18 cellular contexts compared by ENCODE assay signal in the genomic region with DNA sequence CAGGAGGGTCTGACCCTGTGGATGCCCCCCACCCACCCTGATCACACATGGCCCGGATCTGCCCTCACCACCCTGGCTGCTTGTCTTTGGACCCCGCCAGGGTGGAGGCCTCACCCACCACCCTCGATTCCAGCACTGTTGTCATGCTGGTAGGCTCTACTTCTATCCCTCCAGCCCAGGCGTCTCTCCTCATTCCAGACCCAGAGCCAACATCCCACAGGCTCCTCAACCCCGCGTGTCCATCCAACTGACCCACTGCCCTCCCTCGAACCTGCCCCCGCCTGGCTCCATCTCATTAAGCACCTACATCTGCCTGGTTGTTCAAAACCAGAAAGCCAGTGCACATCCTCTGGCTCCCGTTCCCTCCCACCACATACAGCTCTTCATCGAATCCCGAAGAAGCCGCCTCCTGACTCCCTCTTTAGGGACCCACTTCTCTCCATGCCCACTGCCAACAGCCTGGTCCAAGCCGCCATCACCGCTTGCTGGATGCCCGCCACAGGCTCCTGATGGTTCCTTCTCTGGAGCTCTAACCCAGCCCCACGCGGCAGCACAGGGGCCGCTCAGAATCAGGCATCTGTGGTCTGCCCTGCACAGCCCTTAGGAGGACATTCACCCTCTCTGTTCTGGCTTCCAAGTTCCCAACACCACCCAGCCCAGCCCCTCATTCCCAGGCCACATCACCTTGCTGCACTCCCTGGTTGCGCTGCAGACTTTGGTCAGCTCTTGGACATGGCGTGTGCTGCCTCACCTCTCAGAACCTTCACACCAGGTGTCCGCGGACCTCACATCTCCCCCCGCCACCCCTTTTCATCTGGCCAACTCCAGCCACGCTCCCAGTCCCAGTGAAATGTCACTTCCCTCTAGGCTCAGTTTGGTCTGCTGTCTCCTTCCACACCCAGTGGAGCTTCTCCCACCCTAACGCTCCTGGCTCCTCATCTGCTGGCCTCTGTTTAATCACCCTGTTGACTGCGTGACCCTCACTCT. TPM values are rescaled to one million over a fixed set of nuclear protein-coding genes. Genes with fewer than 3 reads are reported as not detected.
"Had no signal": no experiment of that assay in that cellular context is flagged by ENCODE, and none has a peak within 500 bp of the region (broad histone marks: within the 10 kb centered on the region; RNA-seq: fewer than 3 reads in every experiment).

No MANE protein-coding gene starts in this region.

- DNase-seq: activated CD4-positive, alpha-beta T cell treated with anti-CD3 and anti-CD28 coated beads for 4 hours; activated CD8-positive, alpha-beta memory T cell treated with anti-CD3 and anti-CD28 coated beads, Interleukin-2, amount 50 U/mL, for 4 hours; activated CD8-positive, alpha-beta T cell treated with anti-CD3 and anti-CD28 coated beads, Interleukin-2, amount 10 ng/mL, durations not matched to agents 7 days and 5 days; activated gamma-delta T cell; activated T-cell treated with anti-CD3 and anti-CD28 coated beads, Interleukin-2, amount 50 U/mL, for 48 hours; aorta; cerebellar nuclear complex; effector memory CD4-positive, alpha-beta T cell; foreskin melanocyte; retina; stimulated activated CD4-positive, alpha-beta T cell treated with anti-CD3 and anti-CD28 coated beads, Interleukin-2, amount 100 ng/mL, for 48 hours; stimulated activated naive CD8-positive, alpha-beta T cell treated with anti-CD3 and anti-CD28 coated beads, Interleukin-15, Interleukin-2, amounts not matched to agents 100 U/mL and 50 U/mL, for 24 hours had no signal

- ATAC-seq: activated CD8-positive, alpha-beta T cell treated with anti-CD3 and anti-CD28 coated beads, Interleukin-2, amount 10 ng/mL, durations not matched to agents 7 days and 5 days; stimulated activated naive CD8-positive, alpha-beta T cell treated with anti-CD3 and anti-CD28 coated beads, Interleukin-15, Interleukin-2, amounts not matched to agents 100 U/mL and 50 U/mL, for 24 hours had no signal

- H3K9me3 Mint-ChIP-seq: dendritic cell treated with granulocyte-macrophage colony-stimulating factor and Interleukin-4, amounts not matched to agents 40 ng/mL and 50 ng/mL, for 4 days; T-helper 1 cell treated with Interleukin-12 subunit alpha and Interleukin-12 subunit beta and Interleukin-4 antibody, amounts not matched to agents 30 μg/mL and 1 μg/mL, for 36 hours; type B pancreatic cell had no signal

- H3K27me3 ChIP-seq: neutrophil had no signal

- H3K27ac ChIP-seq: epithelial cell of prostate, neutrophil had no signal

- H3K9me3 ChIP-seq: neutrophil had no signal

- H3K27ac Mint-ChIP-seq: T-helper 1 cell treated with Interleukin-12 subunit alpha and Interleukin-12 subunit beta and Interleukin-4 antibody, amounts not matched to agents 30 μg/mL and 1 μg/mL, for 36 hours; type B pancreatic cell had no signal

- H3K4me3 Mint-ChIP-seq: activated CD8-positive, alpha-beta T cell treated with anti-CD3 and anti-CD28 coated beads, Interleukin-2, amount 10 ng/mL, durations not matched to agents 7 days and 5 days; dendritic cell treated with granulocyte-macrophage colony-stimulating factor and Interleukin-4, amounts not matched to agents 40 ng/mL and 50 ng/mL, for 4 days; T-helper 1 cell treated with Interleukin-12 subunit alpha and Interleukin-12 subunit beta and Interleukin-4 antibody, amounts not matched to agents 30 μg/mL and 1 μg/mL, for 36 hours; type B pancreatic cell had no signal

RNA-seq across cellular contexts. Expression of a gene that starts 43.0 kb away (rescaled TPM):
- total RNA-seq: activated CD8-positive, alpha-beta T cell treated with anti-CD3 and anti-CD28 coated beads, Interleukin-2, amount 10 ng/mL, durations not matched to agents 7 days and 5 days; aorta; fibroblast of lung had no signal
- polyA plus RNA-seq: aorta, fibroblast of lung had no signal
